Comparison of ENCODE assay signal across 1 cellular context in genomic region chr17:7850970-7851437, GRCh38.
TF ChIP-seq lines count a peak whose summit lies in the region.

No MANE protein-coding gene starts in this region.

TF ChIP-seq in IMR-90, 13 proteins besides CTCF, POLR2A, EP300 and RAD21 (continued from another document):
- no peak for TF ChIP-seq MAZ (IDR thresholded peaks at IDR 0.05; ENCODE audit: borderline replicate concordance, low read depth, low read length)
- TF ChIP-seq BHLHE40 (IDR thresholded peaks at IDR 0.05; ENCODE audit: low read depth, low read length): no peak
- TF ChIP-seq MXI1 (IDR thresholded peaks at IDR 0.05; ENCODE audit: borderline replicate concordance, low read depth, low read length): no peak
- no peak for TF ChIP-seq RCOR1 (IDR thresholded peaks at IDR 0.05; ENCODE audit: insufficient replicate concordance, low read length)
- TF ChIP-seq CEBPB (IDR thresholded peaks at IDR 0.05; ENCODE audit: low read depth, low read length): no peak
